ENCODE assay signal across 1 cellular context in the genomic region with DNA sequence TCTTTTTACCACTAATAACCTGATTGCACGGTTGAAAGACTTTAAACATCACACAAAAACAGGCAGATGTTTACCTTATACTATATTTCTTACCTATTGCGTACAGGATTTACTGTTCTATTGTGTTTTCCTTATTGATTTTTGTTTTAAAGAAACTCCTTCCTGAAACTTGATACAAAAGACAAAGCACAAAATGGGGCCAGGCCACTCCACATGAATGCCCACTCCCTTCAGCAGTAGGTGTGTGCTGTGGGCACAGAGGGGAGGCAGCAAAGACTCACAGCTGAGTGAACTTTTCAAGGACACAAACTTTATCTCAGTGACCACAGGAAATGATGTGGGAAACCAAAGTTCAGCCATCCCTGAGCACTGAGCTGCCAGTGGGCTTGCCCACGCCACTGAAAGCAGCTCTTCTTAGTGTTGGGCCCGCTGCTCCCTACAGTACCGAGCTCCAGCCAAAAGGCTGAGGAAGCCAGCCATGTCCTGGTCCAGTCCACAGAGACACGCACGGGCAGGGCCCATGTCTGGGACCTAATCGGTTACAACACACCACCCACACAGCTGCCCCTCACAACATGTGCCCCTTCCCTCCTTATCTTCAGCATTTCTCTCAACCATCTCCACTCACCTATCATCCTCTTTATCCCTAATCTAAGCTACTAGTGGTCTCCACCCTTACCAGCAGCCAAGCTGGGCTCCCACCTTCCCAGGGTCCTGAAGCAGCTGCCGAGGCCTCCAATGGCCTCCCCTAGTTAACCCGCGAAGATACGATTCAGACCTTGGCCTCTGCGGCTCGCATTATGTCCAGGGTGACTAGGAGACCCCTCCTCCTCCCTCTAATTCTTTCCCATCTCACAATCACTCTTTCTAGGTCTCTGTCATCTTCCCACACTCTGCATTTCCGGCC.
TF ChIP-seq lines count a peak whose summit lies in the region.

No MANE protein-coding gene starts in this region.

TF ChIP-seq in HepG2, 621 proteins besides CTCF, POLR2A, EP300 and RAD21 (continued from another document and continues in another):
- TF ChIP-seq, protein P1, sequence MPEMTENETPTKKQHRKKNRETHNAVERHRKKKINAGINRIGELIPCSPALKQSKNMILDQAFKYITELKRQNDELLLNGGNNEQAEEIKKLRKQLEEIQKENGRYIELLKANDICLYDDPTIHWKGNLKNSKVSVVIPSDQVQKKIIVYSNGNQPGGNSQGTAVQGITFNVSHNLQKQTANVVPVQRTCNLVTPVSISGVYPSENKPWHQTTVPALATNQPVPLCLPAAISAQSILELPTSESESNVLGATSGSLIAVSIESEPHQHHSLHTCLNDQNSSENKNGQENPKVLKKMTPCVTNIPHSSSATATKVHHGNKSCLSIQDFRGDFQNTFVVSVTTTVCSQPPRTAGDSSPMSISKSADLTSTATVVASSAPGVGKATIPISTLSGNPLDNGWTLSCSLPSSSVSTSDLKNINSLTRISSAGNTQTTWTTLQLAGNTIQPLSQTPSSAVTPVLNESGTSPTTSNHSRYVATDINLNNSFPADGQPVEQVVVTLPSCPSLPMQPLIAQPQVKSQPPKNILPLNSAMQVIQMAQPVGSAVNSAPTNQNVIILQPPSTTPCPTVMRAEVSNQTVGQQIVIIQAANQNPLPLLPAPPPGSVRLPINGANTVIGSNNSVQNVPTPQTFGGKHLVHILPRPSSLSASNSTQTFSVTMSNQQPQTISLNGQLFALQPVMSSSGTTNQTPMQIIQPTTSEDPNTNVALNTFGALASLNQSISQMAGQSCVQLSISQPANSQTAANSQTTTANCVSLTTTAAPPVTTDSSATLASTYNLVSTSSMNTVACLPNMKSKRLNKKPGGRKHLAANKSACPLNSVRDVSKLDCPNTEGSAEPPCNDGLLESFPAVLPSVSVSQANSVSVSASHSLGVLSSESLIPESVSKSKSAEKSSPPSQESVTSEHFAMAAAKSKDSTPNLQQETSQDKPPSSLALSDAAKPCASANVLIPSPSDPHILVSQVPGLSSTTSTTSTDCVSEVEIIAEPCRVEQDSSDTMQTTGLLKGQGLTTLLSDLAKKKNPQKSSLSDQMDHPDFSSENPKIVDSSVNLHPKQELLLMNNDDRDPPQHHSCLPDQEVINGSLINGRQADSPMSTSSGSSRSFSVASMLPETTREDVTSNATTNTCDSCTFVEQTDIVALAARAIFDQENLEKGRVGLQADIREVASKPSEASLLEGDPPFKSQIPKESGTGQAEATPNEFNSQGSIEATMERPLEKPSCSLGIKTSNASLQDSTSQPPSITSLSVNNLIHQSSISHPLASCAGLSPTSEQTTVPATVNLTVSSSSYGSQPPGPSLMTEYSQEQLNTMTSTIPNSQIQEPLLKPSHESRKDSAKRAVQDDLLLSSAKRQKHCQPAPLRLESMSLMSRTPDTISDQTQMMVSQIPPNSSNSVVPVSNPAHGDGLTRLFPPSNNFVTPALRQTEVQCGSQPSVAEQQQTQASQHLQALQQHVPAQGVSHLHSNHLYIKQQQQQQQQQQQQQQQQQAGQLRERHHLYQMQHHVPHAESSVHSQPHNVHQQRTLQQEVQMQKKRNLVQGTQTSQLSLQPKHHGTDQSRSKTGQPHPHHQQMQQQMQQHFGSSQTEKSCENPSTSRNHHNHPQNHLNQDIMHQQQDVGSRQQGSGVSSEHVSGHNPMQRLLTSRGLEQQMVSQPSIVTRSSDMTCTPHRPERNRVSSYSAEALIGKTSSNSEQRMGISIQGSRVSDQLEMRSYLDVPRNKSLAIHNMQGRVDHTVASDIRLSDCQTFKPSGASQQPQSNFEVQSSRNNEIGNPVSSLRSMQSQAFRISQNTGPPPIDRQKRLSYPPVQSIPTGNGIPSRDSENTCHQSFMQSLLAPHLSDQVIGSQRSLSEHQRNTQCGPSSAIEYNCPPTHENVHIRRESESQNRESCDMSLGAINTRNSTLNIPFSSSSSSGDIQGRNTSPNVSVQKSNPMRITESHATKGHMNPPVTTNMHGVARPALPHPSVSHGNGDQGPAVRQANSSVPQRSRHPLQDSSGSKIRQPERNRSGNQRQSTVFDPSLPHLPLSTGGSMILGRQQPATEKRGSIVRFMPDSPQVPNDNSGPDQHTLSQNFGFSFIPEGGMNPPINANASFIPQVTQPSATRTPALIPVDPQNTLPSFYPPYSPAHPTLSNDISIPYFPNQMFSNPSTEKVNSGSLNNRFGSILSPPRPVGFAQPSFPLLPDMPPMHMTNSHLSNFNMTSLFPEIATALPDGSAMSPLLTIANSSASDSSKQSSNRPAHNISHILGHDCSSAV (CRISPR knock-in tag; IDR thresholded peaks at IDR 0.05; ENCODE audit: borderline replicate concordance): no peak
- TF ChIP-seq ZC3H4 (CRISPR knock-in tag; IDR thresholded peaks at IDR 0.05; ENCODE audit: borderline replicate concordance) (no peak), TBX2 (CRISPR knock-in tag; IDR thresholded peaks at IDR 0.05; ENCODE audit: borderline replicate concordance) (peak; percentile 38; the same call in 1 of the 2 replicates), ZNF263 (CRISPR knock-in tag; IDR thresholded peaks at IDR 0.05) (no peak), FOXJ3 (CRISPR knock-in tag; IDR thresholded peaks at IDR 0.05; ENCODE audit: borderline replicate concordance) (0 out of 2 replicates have a peak, but pooled peaks have one; percentile 23), MIER3 (CRISPR knock-in tag; IDR thresholded peaks at IDR 0.05; ENCODE audit: borderline replicate concordance) (no peak), ZNF550 (CRISPR knock-in tag; IDR thresholded peaks at IDR 0.05; ENCODE audit: borderline replicate concordance) (0 out of 2 replicates have a peak, but pooled peaks have one; percentile 62), ONECUT2 (CRISPR knock-in tag; IDR thresholded peaks at IDR 0.05) (peak; percentile 69; the same call in 1 of the 2 replicates), JARID2 (CRISPR knock-in tag; IDR thresholded peaks at IDR 0.05; ENCODE audit: insufficient replicate concordance) (no peak), MAZ (IDR thresholded peaks at IDR 0.05; ENCODE audit: borderline replicate concordance, low read depth, low read length) (no peak), MAZ (CRISPR knock-in tag; IDR thresholded peaks at IDR 0.05; ENCODE audit: low read depth) (0 out of 2 replicates have a peak, but pooled peaks have one; percentile 31), POGZ (CRISPR knock-in tag; IDR thresholded peaks at IDR 0.05) (peak; percentile 65; the same call in 1 of the 2 replicates), RBM39 (IDR thresholded peaks at IDR 0.05; ENCODE audit: low read depth, low read length, poor library complexity, severe bottlenecking) (no peak), MIXL1 (CRISPR knock-in tag; IDR thresholded peaks at IDR 0.05) (peak; percentile 58; the same call in 1 of the 2 replicates), YEATS4 (CRISPR knock-in tag; IDR thresholded peaks at IDR 0.05; ENCODE audit: borderline replicate concordance) (peak; percentile 42; the same call in 1 of the 2 replicates), SAP130 (CRISPR knock-in tag; IDR thresholded peaks at IDR 0.05; ENCODE audit: low read depth) (peak; percentile 55; the same call in 1 of the 2 replicates), HDAC1 (CRISPR knock-in tag; IDR thresholded peaks at IDR 0.05) (peak; percentile 42; the same call in 1 of the 2 replicates), ZNF232 (CRISPR knock-in tag; IDR thresholded peaks at IDR 0.05; ENCODE audit: borderline replicate concordance) (0 out of 2 replicates have a peak, but pooled peaks have one; percentile 37), GFI1 (CRISPR knock-in tag; IDR thresholded peaks at IDR 0.05; ENCODE audit: borderline replicate concordance) (no peak), HDAC2 (CRISPR knock-in tag; IDR thresholded peaks at IDR 0.05) (peak; percentile 74; the same call in 1 of the 2 replicates)
- TF ChIP-seq, protein P2, sequence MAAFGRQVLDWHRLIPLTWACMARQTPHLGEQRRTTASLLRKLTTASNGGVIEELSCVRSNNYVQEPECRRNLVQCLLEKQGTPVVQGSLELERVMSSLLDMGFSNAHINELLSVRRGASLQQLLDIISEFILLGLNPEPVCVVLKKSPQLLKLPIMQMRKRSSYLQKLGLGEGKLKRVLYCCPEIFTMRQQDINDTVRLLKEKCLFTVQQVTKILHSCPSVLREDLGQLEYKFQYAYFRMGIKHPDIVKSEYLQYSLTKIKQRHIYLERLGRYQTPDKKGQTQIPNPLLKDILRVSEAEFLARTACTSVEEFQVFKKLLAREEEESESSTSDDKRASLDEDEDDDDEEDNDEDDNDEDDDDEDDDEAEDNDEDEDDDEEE (CRISPR knock-in tag; IDR thresholded peaks at IDR 0.05): no peak
- TF ChIP-seq, protein P3, sequence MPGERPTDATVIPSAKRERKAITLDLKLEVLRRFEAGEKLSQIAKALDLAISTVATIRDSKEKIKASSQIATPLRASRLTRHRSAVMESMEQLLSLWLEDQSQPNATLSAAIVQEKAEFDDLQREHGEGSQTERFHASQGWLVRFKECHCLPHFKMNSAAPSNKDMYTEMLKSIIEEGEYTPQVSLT (CRISPR knock-in tag; IDR thresholded peaks at IDR 0.05; ENCODE audit: borderline replicate concordance, low read depth): no peak
- TF ChIP-seq, protein P4, sequence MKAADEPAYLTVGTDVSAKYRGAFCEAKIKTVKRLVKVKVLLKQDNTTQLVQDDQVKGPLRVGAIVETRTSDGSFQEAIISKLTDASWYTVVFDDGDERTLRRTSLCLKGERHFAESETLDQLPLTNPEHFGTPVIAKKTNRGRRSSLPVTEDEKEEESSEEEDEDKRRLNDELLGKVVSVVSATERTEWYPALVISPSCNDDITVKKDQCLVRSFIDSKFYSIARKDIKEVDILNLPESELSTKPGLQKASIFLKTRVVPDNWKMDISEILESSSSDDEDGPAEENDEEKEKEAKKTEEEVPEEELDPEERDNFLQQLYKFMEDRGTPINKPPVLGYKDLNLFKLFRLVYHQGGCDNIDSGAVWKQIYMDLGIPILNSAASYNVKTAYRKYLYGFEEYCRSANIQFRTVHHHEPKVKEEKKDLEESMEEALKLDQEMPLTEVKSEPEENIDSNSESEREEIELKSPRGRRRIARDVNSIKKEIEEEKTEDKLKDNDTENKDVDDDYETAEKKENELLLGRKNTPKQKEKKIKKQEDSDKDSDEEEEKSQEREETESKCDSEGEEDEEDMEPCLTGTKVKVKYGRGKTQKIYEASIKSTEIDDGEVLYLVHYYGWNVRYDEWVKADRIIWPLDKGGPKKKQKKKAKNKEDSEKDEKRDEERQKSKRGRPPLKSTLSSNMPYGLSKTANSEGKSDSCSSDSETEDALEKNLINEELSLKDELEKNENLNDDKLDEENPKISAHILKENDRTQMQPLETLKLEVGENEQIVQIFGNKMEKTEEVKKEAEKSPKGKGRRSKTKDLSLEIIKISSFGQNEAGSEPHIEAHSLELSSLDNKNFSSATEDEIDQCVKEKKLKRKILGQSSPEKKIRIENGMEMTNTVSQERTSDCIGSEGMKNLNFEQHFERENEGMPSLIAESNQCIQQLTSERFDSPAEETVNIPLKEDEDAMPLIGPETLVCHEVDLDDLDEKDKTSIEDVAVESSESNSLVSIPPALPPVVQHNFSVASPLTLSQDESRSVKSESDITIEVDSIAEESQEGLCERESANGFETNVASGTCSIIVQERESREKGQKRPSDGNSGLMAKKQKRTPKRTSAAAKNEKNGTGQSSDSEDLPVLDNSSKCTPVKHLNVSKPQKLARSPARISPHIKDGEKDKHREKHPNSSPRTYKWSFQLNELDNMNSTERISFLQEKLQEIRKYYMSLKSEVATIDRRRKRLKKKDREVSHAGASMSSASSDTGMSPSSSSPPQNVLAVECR (CRISPR knock-in tag; IDR thresholded peaks at IDR 0.05; ENCODE audit: borderline replicate concordance): peak; percentile 49; the same call in 1 of the 2 replicates
- TF ChIP-seq, protein P5, sequence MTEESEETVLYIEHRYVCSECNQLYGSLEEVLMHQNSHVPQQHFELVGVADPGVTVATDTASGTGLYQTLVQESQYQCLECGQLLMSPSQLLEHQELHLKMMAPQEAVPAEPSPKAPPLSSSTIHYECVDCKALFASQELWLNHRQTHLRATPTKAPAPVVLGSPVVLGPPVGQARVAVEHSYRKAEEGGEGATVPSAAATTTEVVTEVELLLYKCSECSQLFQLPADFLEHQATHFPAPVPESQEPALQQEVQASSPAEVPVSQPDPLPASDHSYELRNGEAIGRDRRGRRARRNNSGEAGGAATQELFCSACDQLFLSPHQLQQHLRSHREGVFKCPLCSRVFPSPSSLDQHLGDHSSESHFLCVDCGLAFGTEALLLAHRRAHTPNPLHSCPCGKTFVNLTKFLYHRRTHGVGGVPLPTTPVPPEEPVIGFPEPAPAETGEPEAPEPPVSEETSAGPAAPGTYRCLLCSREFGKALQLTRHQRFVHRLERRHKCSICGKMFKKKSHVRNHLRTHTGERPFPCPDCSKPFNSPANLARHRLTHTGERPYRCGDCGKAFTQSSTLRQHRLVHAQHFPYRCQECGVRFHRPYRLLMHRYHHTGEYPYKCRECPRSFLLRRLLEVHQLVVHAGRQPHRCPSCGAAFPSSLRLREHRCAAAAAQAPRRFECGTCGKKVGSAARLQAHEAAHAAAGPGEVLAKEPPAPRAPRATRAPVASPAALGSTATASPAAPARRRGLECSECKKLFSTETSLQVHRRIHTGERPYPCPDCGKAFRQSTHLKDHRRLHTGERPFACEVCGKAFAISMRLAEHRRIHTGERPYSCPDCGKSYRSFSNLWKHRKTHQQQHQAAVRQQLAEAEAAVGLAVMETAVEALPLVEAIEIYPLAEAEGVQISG (CRISPR knock-in tag; IDR thresholded peaks at IDR 0.05): peak; percentile 35; the same call in 1 of the 2 replicates
- TF ChIP-seq, protein P6, sequence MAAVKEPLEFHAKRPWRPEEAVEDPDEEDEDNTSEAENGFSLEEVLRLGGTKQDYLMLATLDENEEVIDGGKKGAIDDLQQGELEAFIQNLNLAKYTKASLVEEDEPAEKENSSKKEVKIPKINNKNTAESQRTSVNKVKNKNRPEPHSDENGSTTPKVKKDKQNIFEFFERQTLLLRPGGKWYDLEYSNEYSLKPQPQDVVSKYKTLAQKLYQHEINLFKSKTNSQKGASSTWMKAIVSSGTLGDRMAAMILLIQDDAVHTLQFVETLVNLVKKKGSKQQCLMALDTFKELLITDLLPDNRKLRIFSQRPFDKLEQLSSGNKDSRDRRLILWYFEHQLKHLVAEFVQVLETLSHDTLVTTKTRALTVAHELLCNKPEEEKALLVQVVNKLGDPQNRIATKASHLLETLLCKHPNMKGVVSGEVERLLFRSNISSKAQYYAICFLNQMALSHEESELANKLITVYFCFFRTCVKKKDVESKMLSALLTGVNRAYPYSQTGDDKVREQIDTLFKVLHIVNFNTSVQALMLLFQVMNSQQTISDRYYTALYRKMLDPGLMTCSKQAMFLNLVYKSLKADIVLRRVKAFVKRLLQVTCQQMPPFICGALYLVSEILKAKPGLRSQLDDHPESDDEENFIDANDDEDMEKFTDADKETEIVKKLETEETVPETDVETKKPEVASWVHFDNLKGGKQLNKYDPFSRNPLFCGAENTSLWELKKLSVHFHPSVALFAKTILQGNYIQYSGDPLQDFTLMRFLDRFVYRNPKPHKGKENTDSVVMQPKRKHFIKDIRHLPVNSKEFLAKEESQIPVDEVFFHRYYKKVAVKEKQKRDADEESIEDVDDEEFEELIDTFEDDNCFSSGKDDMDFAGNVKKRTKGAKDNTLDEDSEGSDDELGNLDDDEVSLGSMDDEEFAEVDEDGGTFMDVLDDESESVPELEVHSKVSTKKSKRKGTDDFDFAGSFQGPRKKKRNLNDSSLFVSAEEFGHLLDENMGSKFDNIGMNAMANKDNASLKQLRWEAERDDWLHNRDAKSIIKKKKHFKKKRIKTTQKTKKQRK (IDR thresholded peaks at IDR 0.05; ENCODE audit: low read length): no peak
